8 cellular contexts compared by ENCODE assay signal in genomic region chr3:101676219-101676764, GRCh38. TPM values are rescaled to one million over a fixed set of nuclear protein-coding genes. Genes with fewer than 3 reads are reported as not detected.
DNase-seq lines count a peak whose midpoint lies in the region; ATAC-seq and TF ChIP-seq lines count a peak whose summit lies in the region.

No MANE protein-coding gene starts in this region.

- peak overlapping the region; percentile 94 to 99 (median 96) for H3K27ac ChIP-seq in body of pancreas

- DNase-seq in SK-N-DZ (ENCODE audit: low spot score) (peak; percentile 94), body of pancreas (peak; percentile 91 to 93 (median 92)), iPS-NIHi7 (ENCODE audit: extremely low spot score) (peak; percentile 93), NOMO-1 treated with DMSO at 0.1 percent for 48 hours (lab: John Stamatoyannopoulos, UW; ENCODE audit: unreplicated experiment) (no peak), COR-L47 (lab: John Stamatoyannopoulos, UW) (no peak)
- DNase-seq in stimulated activated CD4-positive, alpha-beta T cell treated with anti-CD3 and anti-CD28 coated beads, Interleukin-12 subunit alpha, Interleukin-12 subunit beta, amount 100 ng/mL, for 4 hours: peak; percentile 94

- H3K4me3 ChIP-seq in body of pancreas: peak overlapping the region; percentile 97 to 98

- 0 to 1% methylated on average over 1 to 43 of the region's 57 CpGs for WGBS in body of pancreas, 2 donors

- intact Hi-C loops in body of pancreas (cut with DNase I): no loop called here

- no peaks in the 10 kb centered on the region for H3K9me3 ChIP-seq in body of pancreas

- peaks cover 20% of the 10 kb centered on the region for H3K4me1 ChIP-seq in body of pancreas

- H3K27me3 ChIP-seq in body of pancreas: no peaks in the 10 kb centered on the region

- peak; percentile 56 for ATAC-seq in GM18508 (IDR thresholded peaks at IDR 0.05; ENCODE audit: insufficient read depth, unreplicated experiment)
- peak; percentile 93 for ATAC-seq in HG02970 (IDR thresholded peaks at IDR 0.05; ENCODE audit: low FRiP score, unreplicated experiment)
- peak; percentile 85 for ATAC-seq in body of pancreas

- peak; percentile 31 to 55 (median 48) for TF ChIP-seq POLR2A in body of pancreas (IDR thresholded peaks at IDR 0.05)

- H3K36me3 ChIP-seq in body of pancreas (replicated peaks in 1 of 2; ENCODE audit: insufficient read depth in 1 of 2, low read depth in 2 of 2): peaks cover 0 to 5% of the 10 kb centered on the region in 2 donors

- peak in 2 of 7 experiments; percentile 19 to 27 for TF ChIP-seq CTCF in body of pancreas (IDR thresholded peaks at IDR 0.05)

RNA-seq across cellular contexts. Expression of gene ZBTB11, which starts 0.6 kb away (rescaled TPM):
- polyA plus RNA-seq in SK-N-DZ (2014; cell fraction: cytosol; rRNA removed): 11.2 and 14.4 TPM in 2 replicates
- 13.7 and 15.9 TPM in 2 replicates for polyA plus RNA-seq in SK-N-DZ (2014; cell fraction: nucleus; rRNA removed)
- 10 to 100 TPM; 11.5 to 20.5 TPM for total RNA-seq in body of pancreas

RNA-seq across cellular contexts. Expression of gene RPL24, which starts 10.2 kb away (rescaled TPM):
- 2,577 and 2,999 TPM in 2 replicates for polyA plus RNA-seq in SK-N-DZ (2014; cell fraction: cytosol; rRNA removed)
- 1,578 and 2,332 TPM in 2 replicates for polyA plus RNA-seq in SK-N-DZ (2014; cell fraction: nucleus; rRNA removed)
- 100 to 1,000 TPM; 616 to 646 TPM for total RNA-seq in body of pancreas

RNA-seq across cellular contexts. Expression of gene CEP97, which starts 48.1 kb away (rescaled TPM):
- polyA plus RNA-seq in SK-N-DZ (2014; cell fraction: cytosol; rRNA removed): 12.7 and 13.2 TPM in 2 replicates
- 10.2 and 14.7 TPM in 2 replicates for polyA plus RNA-seq in SK-N-DZ (2014; cell fraction: nucleus; rRNA removed)
- total RNA-seq in body of pancreas: 1 to 10 TPM; 3.3 to 3.4 TPM

Comparison
In these comparisons a context has a peak if more than half of its experiments do, and no peak if none do; other contexts are left out.
1. DNase-seq: peak in SK-N-DZ (single experiment), body of pancreas (4 of 4), iPS-NIHi7 (single experiment) and stimulated activated CD4-positive, alpha-beta T cell treated with anti-CD3 and anti-CD28 coated beads, Interleukin-12 subunit alpha, Interleukin-12 subunit beta, amount 100 ng/mL, for 4 hours (single experiment); none in NOMO-1 treated with DMSO at 0.1 percent for 48 hours (single experiment) and COR-L47 (single experiment).
2. Peak in every context shown above with its lines, with median percentiles within 50 percentile points of each other: ATAC-seq.